ENCODE assay signal across 8 cellular contexts in genomic region chr2:42100696-42101585, GRCh38. TPM values are rescaled to one million over a fixed set of nuclear protein-coding genes. Genes with fewer than 3 reads are reported as not detected.
DNase-seq lines count a peak whose midpoint lies in the region; ATAC-seq and TF ChIP-seq lines count a peak whose summit lies in the region.

No MANE protein-coding gene starts in this region.

- no peaks in the 10 kb centered on the region for H3K9me2 ChIP-seq in PC-9 (ENCODE audit: insufficient read depth)

- POLR2A ChIA-PET in PC-9 (lab: Charles Lee; ENCODE audit: unreplicated experiment) = interaction anchor here (0.7 kb wide), 1 partner anchor 240 kb away, joined by 10 read pairs; no protein-coding TSS in a partner anchor

- peaks cover 45% of the 10 kb centered on the region for H3K4me1 Mint-ChIP-seq in activated naive CD8-positive, alpha-beta T cell treated with anti-CD3 and anti-CD28 coated beads, Interleukin-2, amount 50 U/mL, for 24 hours

- H3K27me3 Mint-ChIP-seq in activated naive CD8-positive, alpha-beta T cell treated with anti-CD3 and anti-CD28 coated beads, Interleukin-2, amount 50 U/mL, for 24 hours = no peaks in the 10 kb centered on the region

- peak; percentile 81 for DNase-seq in AG08395 (ENCODE audit: low spot score)
- peak in 1 of 2 experiments; percentile 78 for DNase-seq in PC-9
- DNase-seq in activated naive CD8-positive, alpha-beta T cell treated with anti-CD3 and anti-CD28 coated beads, Interleukin-2, amount 50 U/mL, for 24 hours = peak; percentile 60
- peak; percentile 77 to 90 (median 89) for DNase-seq in right cardiac atrium
- no peak for DNase-seq in NCI-H446 treated with DMSO at 0.1 percent for 48 hours (lab: John Stamatoyannopoulos, UW)
- DNase-seq in NCI-H1092 treated with DMSO at 0.1 percent for 48 hours (lab: John Stamatoyannopoulos, UW) = no peak
- no peak for DNase-seq in SIG-M5 treated with dmso at 0.1 percent for 504 hours (lab: John Stamatoyannopoulos, UW; ENCODE audit: unreplicated experiment)

- 32% methylated on average over 68 of the region's 68 CpGs for WGBS in right cardiac atrium

- H3K4me2 ChIP-seq in PC-9 (peak overlapping the region; percentile 43), skeletal muscle satellite cell (ENCODE audit: low read length) (peak overlapping the region; percentile 71)

- peaks cover 10% of the 10 kb centered on the region for H3K9me3 Mint-ChIP-seq in activated naive CD8-positive, alpha-beta T cell treated with anti-CD3 and anti-CD28 coated beads, Interleukin-2, amount 50 U/mL, for 24 hours

- H3K27me3 ChIP-seq in PC-9 (ENCODE audit: insufficient read depth, low read depth) (no peaks in the 10 kb centered on the region), right cardiac atrium (ENCODE audit: control insufficient read depth, insufficient read depth) (no peaks in the 10 kb centered on the region), skeletal muscle satellite cell (ENCODE audit: control insufficient read depth, insufficient read depth, low read length) (no peaks in the 10 kb centered on the region)

- H2AFZ ChIP-seq in PC-9 = no peak overlapping the region; the same call in 1 of the 2 replicates

- no peak overlapping the region for H3K27ac ChIP-seq in PC-9
- peak overlapping the region; percentile 53 for H3K27ac ChIP-seq in right cardiac atrium (ENCODE audit: low read length)

- no TSS peak for BruUV-seq in PC-9 (replicated peaks; lab: Mats Ljungman, UMichigan)

- H3K79me2 ChIP-seq in PC-9 (ENCODE audit: low read depth) = no peaks in the 10 kb centered on the region

- H3K27ac Mint-ChIP-seq in activated naive CD8-positive, alpha-beta T cell treated with anti-CD3 and anti-CD28 coated beads, Interleukin-2, amount 50 U/mL, for 24 hours = no peak overlapping the region

- ATAC-seq in activated naive CD8-positive, alpha-beta T cell treated with anti-CD3 and anti-CD28 coated beads, Interleukin-2, amount 50 U/mL, for 24 hours = no peak
- peak; percentile 81 for ATAC-seq in right cardiac atrium

- TF ChIP-seq CTCF in PC-9 (conservative IDR thresholded peaks at IDR 0.05) = no peak

- intact Hi-C loops in PC-9 (cut with micrococcal nuclease; ENCODE audit: unreplicated experiment) (no loop called here), right cardiac atrium (cut with DNase I) (loop anchor here in 1 of 4 donors (5.0 kb wide), 1 partner anchor 36 kb away; no protein-coding TSS in a partner anchor)

- H3K4me1 ChIP-seq in PC-9 (replicated peaks; ENCODE audit: insufficient read depth) = peaks cover 23% of the 10 kb centered on the region
- H3K4me1 ChIP-seq in right cardiac atrium (ENCODE audit: control insufficient read depth, insufficient read depth, low read length) = peaks cover 8% of the 10 kb centered on the region
- peaks cover 26% of the 10 kb centered on the region for H3K4me1 ChIP-seq in skeletal muscle satellite cell (ENCODE audit: control insufficient read depth, insufficient read depth, low read length)

- H3K4me3 ChIP-seq in PC-9 (peak overlapping the region; percentile 29; the same call in 1 of the 2 replicates), right cardiac atrium (ENCODE audit: low read length) (peak overlapping the region; percentile 41), skeletal muscle satellite cell (ENCODE audit: low read length) (no peak overlapping the region)

- CTCF ChIA-PET in PC-9 (lab: Charles Lee) = no interaction called here

- H3K36me3 ChIP-seq in PC-9 (ENCODE audit: low read depth) (no peaks in the 10 kb centered on the region), skeletal muscle satellite cell (ENCODE audit: insufficient read depth, low read length) (no peaks in the 10 kb centered on the region)

- peaks cover 9% of the 10 kb centered on the region for H3K36me3 Mint-ChIP-seq in activated naive CD8-positive, alpha-beta T cell treated with anti-CD3 and anti-CD28 coated beads, Interleukin-2, amount 50 U/mL, for 24 hours (ENCODE audit: low read depth)

- H3K9ac ChIP-seq in skeletal muscle satellite cell (ENCODE audit: low read depth, low read length) = no peak overlapping the region

- peaks cover 5% of the 10 kb centered on the region; the same call in 1 of the 2 replicates for H3F3A ChIP-seq in PC-9 (ENCODE audit: insufficient read depth, low read depth)

- H3K9me3 ChIP-seq in PC-9 (ENCODE audit: insufficient read depth, low read depth) (peaks cover 7% of the 10 kb centered on the region; the same call in 1 of the 2 replicates), right cardiac atrium (ENCODE audit: control insufficient read depth, low read length) (no peaks in the 10 kb centered on the region), skeletal muscle satellite cell (replicated peaks; ENCODE audit: low read length) (no peaks in the 10 kb centered on the region)

- H3K4me3 Mint-ChIP-seq in activated naive CD8-positive, alpha-beta T cell treated with anti-CD3 and anti-CD28 coated beads, Interleukin-2, amount 50 U/mL, for 24 hours = no peak overlapping the region

- H4K20me1 ChIP-seq in PC-9 (ENCODE audit: insufficient read depth) = no peaks in the 10 kb centered on the region

RNA-seq across cellular contexts. Expression of gene PKDCC, which starts 53.1 kb away (rescaled TPM):
- total RNA-seq in PC-9 (2021) = 3.9 and 5.5 TPM in 2 replicates
- total RNA-seq in right cardiac atrium = 100 to 1,000 TPM in 3 of 4 donors, 10 to 100 TPM in 1; 92.2 to 189 (median 131) TPM
- 145 TPM for polyA plus RNA-seq in right cardiac atrium
- total RNA-seq in skeletal muscle satellite cell (2012; rRNA removed) = 4.8 and 13.4 TPM in 2 replicates

Comparison
In these comparisons a context has a peak if more than half of its experiments do, and no peak if none do; other contexts are left out.
1. DNase-seq: peak in AG08395 (single experiment), activated naive CD8-positive, alpha-beta T cell treated with anti-CD3 and anti-CD28 coated beads, Interleukin-2, amount 50 U/mL, for 24 hours (single experiment) and right cardiac atrium (3 of 3); none in NCI-H446 treated with DMSO at 0.1 percent for 48 hours (single experiment), NCI-H1092 treated with DMSO at 0.1 percent for 48 hours (single experiment) and SIG-M5 treated with dmso at 0.1 percent for 504 hours (single experiment).
2. RNA of gene PKDCC, which starts 53.1 kb away (total RNA-seq): 92.2 to 189 TPM in right cardiac atrium; 3.9 to 5.5 TPM in PC-9; every median in the first group is over 10 times any median in the second.